ENCODE assay signal across 8 cellular contexts in the genomic region with DNA sequence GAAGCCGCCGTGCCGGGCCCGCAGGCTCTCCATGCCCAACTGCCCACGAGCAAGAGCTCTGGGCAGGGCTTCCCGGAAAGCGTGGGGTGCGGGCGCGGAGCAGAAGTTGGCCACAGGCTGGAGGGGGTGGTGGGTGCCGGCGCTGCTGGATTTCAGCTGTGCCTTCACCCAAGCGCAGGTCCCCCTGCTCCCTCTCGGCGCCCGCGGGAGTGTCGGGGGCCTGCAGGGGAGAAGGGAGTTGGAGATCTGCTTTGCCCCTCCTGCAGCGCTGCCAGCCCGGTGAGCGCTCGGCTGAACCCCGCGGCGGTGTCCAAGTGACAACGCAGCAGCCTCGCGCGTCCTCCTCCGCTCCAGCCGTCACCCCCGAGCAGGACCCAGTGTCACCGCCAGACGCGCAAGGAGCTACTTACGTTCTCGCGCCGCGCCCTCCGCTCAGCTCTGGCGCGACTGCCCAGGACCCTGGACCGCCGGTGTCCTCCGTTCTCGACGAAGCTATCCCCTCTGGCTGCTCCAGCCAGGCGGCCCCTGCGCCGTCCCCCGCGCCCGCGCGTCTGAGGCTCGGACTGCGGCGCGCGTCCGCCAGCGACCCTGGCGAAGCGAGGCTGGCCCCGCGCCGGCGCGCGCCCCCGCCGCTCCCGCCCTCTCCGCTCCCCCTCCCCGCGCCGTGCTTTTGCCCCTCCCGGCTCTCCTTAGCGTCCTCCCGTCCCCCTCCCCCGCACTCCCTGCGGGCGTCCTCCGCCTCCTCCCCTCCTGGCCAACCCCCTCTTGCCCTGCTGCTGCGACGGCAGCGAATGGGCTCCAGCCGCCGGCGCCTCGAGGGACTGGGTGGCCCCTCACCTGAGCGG. TPM values are rescaled to one million over a fixed set of nuclear protein-coding genes. Genes with fewer than 3 reads are reported as not detected.
DNase-seq lines count a peak whose midpoint lies in the region; ATAC-seq, FAIRE-seq and TF ChIP-seq lines count a peak whose summit lies in the region.

A gene (minus strand): TSS at position 604 of the 845 bp plus-strand sequence. CDS start 216,372 bp downstream, outside the sequence.

- no peaks in the 10 kb centered on the region for H3K36me3 ChIP-seq in right lobe of liver

- H3K4me1 ChIP-seq in A549 (peaks cover 55% of the 10 kb centered on the region), right lobe of liver (peaks cover 0 to 11% (median 0%) of the 10 kb centered on the region in 4 donors)

- H3K4me2 ChIP-seq in A549, result peak within 1 kb of the TSS; percentile 83

- H3K27me3 ChIP-seq in dorsolateral prefrontal cortex (peaks cover 0 to 22% (median 0%) of the 10 kb centered on the region in 45 donors), right lobe of liver (peaks cover 0 to 27% of the 10 kb centered on the region in 2 donors)

- H3K4me3 ChIP-seq in A549 (peak within 1 kb of the TSS; percentile 76), NB4 (ENCODE audit: low read depth, low read length) (no peak within 1 kb of the TSS), dorsolateral prefrontal cortex (peak within 1 kb of the TSS; percentile 40 to 84 (median 72)), right lobe of liver (peak within 1 kb of the TSS; percentile 21 to 45 (median 33))

- POLR2A ChIA-PET in A549 (lab: Yijun Ruan, JAX), result interaction anchor here (0.5 to 2.0 kb wide), 7 partner anchors 36 to 271 kb away, joined by 3 to 5 read pairs (median 3); no protein-coding TSS in a partner anchor

- WGBS in A549 (ENCODE audit: missing lambda C conversion rate), result 0% methylated on average over 26 of the region's 93 CpGs
- 0% methylated on average over 16 of the region's 93 CpGs for WGBS in right lobe of liver (ENCODE audit: insufficient coverage, low coverage, low lambda C conversion rate, missing lambda C conversion rate)

- ATAC-seq in A549 (peak; percentile 67 to 68), GM18498 (IDR thresholded peaks at IDR 0.05; ENCODE audit: unreplicated experiment) (peak; percentile 56), right lobe of liver (peak; percentile 29 to 52 (median 36)), GM21447 (IDR thresholded peaks at IDR 0.05; ENCODE audit: unreplicated experiment) (no peak)

- no peak for FAIRE-seq in A549 (lab: Jason Lieb, UNC)

- DNase-seq in A549 (ENCODE audit: low read depth in 1 of 2, low spot score in 1 of 2), result peak; percentile 89 to 92
- peak; percentile 12 for DNase-seq in NB4 (ENCODE audit: low read depth)
- DNase-seq in SW480 (ENCODE audit: low spot score), result peak; percentile 51
- DNase-seq in dorsolateral prefrontal cortex, result peak in 9 of 10 donors; percentile 42 to 84 (median 72)
- peak in 2 of 3 donors; percentile 38 to 54 for DNase-seq in right lobe of liver
- peak; percentile 18 to 25 for DNase-seq in stimulated activated CD8-positive, alpha-beta memory T cell treated with anti-CD3 and anti-CD28 coated beads, Interleukin-7, amount 100 ng/mL, for 48 hours (ENCODE audit: extremely low read depth in 1 of 2, low read depth in 1 of 2)

- 0 out of 5 replicates have a peak, but pooled peaks of 1 of the 2 experiments have one; percentile 21 for TF ChIP-seq RAD21 in A549 (conservative IDR thresholded peaks at IDR 0.05 in 1 of 2, IDR thresholded peaks at IDR 0.05 in 1 of 2)

- H3K9me3 ChIP-seq in A549 (no peaks in the 10 kb centered on the region), right lobe of liver (no peaks in the 10 kb centered on the region)

- no peak for TF ChIP-seq EP300 in A549 (IDR thresholded peaks at IDR 0.05)

- H3K27ac ChIP-seq in A549 (peak within 1 kb of the TSS; percentile 90 to 96), dorsolateral prefrontal cortex (peak within 1 kb of the TSS; percentile 37 to 96 (median 89)), right lobe of liver (no peak within 1 kb of the TSS)

- intact Hi-C loops in dorsolateral prefrontal cortex (cut with DNase I) (loop anchor here in 1 of 2 donors (10.0 kb wide), 2 partner anchors 151 to 271 kb away; no protein-coding TSS in a partner anchor), right lobe of liver (cut with DNase I) (loop anchor here in 1 of 2 donors (10.0 kb wide), 1 partner anchor 271 kb away; no protein-coding TSS in a partner anchor)

- TF ChIP-seq CTCF in A549 (IDR thresholded peaks at IDR 0.05) (no peak), NB4 (IDR thresholded peaks at IDR 0.05; ENCODE audit: low read depth, low read length) (no peak), dorsolateral prefrontal cortex (IDR thresholded peaks at IDR 0.05 in 54 of 56, conservative IDR thresholded peaks at IDR 0.05 in 2 of 56; ENCODE audit: low read depth in 1 of 56, partially characterized antibody in 56 of 56) (no peak), right lobe of liver (IDR thresholded peaks at IDR 0.05) (no peak)

- CTCF ChIA-PET in A549 (lab: Yijun Ruan, JAX), result interaction anchor here (0.6 to 2.2 kb wide), 8 partner anchors 8 to 281 kb away, joined by 3 to 8 read pairs (median 4); no protein-coding TSS in a partner anchor

- TF ChIP-seq POLR2A in A549 (IDR thresholded peaks at IDR 0.05; ENCODE audit: low read length) (peak; percentile 49), NB4 (IDR thresholded peaks at IDR 0.05; ENCODE audit: extremely low read depth, insufficient read length) (no peak), right lobe of liver (IDR thresholded peaks at IDR 0.05) (no peak)

TF ChIP-seq in A549, 52 proteins besides CTCF, POLR2A, EP300 and RAD21:
- TF ChIP-seq POLR2AphosphoS2 (conservative IDR thresholded peaks at IDR 0.05; ENCODE audit: low read length) (no peak), JUN (IDR thresholded peaks at IDR 0.05) (peak in 1 of 2 experiments; percentile 54; a peak in 2 of 5 replicates), HDAC2 (IDR thresholded peaks at IDR 0.05) (peak; percentile 91)

RNA-seq across cellular contexts. Expression of the gene that starts here (rescaled TPM):
- polyA plus RNA-seq in A549 (2011; rRNA removed) (189 and 210 TPM in 2 replicates), A549 (2017; fragmentation: RNase III; extraction: RNeasy Plus Mini Kit Qiagen cat#74134 plus additional on column Dnase treatment) (123 to 134 TPM (median 129 TPM) in 3 replicates)
- polyA plus RNA-seq in A549 (2012; cell fraction: cytosol; rRNA removed), result 35.0 and 38.0 TPM in 2 replicates
- polyA plus RNA-seq in A549 (2012; cell fraction: nucleus; rRNA removed), result 41.3 and 67.1 TPM in 2 replicates
- 198 and 200 TPM in 2 replicates for polyA minus RNA-seq in A549 (2011; rRNA and poly(A)+ RNA removed)
- total RNA-seq in dorsolateral prefrontal cortex (100 to 1,000 TPM; 212 to 574 (median 398) TPM), right lobe of liver (1 to 10 TPM in 1 of 6 experiments, under 1 TPM in 5; 0.16 to 1.9 (median 0.27) TPM)

Comparison
In these comparisons a context has a peak if more than half of its experiments do, and no peak if none do; other contexts are left out.
1. RNA of the gene that starts here (total RNA-seq): 212 to 574 TPM in dorsolateral prefrontal cortex; 0.16 to 1.9 TPM in right lobe of liver; every median in the first group is over 10 times any median in the second.
2. DNase-seq: peak in every context shown above with its lines; median percentile 90 in A549; 72 in dorsolateral prefrontal cortex; 51 in SW480; 46 in right lobe of liver; 22 in stimulated activated CD8-positive, alpha-beta memory T cell treated with anti-CD3 and anti-CD28 coated beads, Interleukin-7, amount 100 ng/mL, for 48 hours; 12 in NB4.
3. H3K27ac ChIP-seq: peak in A549 (2 of 2) and dorsolateral prefrontal cortex (59 of 59); none in right lobe of liver (0 of 3).